1 cellular context compared by ENCODE assay signal in genomic region chr7:116980354-116980753, GRCh38.
A peak's percentile ranks its signal among the peaks of the same experiment; 100 is the strongest.
TF ChIP-seq lines count a peak whose summit lies in the region.

No MANE protein-coding gene starts in this region.

TF ChIP-seq in HepG2, 621 proteins besides CTCF, POLR2A, EP300 and RAD21 (continued from another document):
- TF ChIP-seq SAP130 (CRISPR knock-in tag; IDR thresholded peaks at IDR 0.05; ENCODE audit: low read depth) (0 out of 2 replicates have a peak, but pooled peaks have one; percentile 22), CENPBD1 (CRISPR knock-in tag; IDR thresholded peaks at IDR 0.05; ENCODE audit: borderline replicate concordance, low read depth) (no peak), STAT6 (CRISPR knock-in tag; IDR thresholded peaks at IDR 0.05; ENCODE audit: borderline replicate concordance) (no peak), BCL6 (CRISPR knock-in tag; IDR thresholded peaks at IDR 0.05) (peak; percentile 74), FOXA3 (CRISPR knock-in tag; IDR thresholded peaks at IDR 0.05) (0 out of 2 replicates have a peak, but pooled peaks have one; percentile 23), RBAK (CRISPR knock-in tag; IDR thresholded peaks at IDR 0.05) (peak; percentile 98), HNF4A (CRISPR knock-in tag; IDR thresholded peaks at IDR 0.05) (peak; percentile 64), DZIP1 (CRISPR knock-in tag; IDR thresholded peaks at IDR 0.05) (no peak), HNF4G (IDR thresholded peaks at IDR 0.05; ENCODE audit: borderline replicate concordance, low read depth, low read length) (peak; percentile 43; the same call in 1 of the 2 replicates), HNF4G (CRISPR knock-in tag; IDR thresholded peaks at IDR 0.05; ENCODE audit: borderline replicate concordance, low read depth) (no peak), TFAP4 (IDR thresholded peaks at IDR 0.05; ENCODE audit: borderline replicate concordance, low read depth) (peak; percentile 83)
